In the genomic region with DNA sequence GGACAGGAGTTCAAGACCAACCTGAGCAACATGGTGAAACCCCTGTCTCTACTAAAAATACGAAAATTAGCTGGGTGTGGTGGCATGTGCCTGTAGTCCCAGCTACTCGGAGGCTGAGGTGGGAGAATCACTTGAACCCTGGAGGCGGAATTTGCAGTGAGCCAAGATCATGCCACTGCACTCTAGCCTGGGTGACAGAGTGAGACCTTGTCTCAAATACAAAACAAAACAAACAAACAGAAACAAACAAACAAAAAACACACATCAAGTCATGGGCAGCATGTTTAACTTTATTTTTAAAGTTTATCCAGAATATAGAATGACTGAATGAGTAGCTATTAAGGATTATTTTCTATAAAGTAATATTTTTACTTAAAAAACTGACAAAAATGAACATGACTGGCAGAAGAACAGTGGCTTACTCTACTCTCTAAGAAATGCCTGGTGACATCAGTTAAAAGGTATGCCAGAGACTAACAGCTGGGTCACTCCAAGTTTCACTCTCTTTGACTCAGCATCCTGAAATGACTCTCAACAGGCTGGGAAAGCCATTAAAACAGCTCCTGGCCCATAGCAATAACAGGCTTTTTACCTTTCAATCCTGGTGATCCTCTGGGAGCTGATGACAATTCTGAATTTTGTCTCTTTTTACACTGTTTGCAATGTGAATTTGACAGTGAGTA, we compare ENCODE assay signal across 1 cellular context.
A peak's percentile ranks its signal among the peaks of the same experiment; 100 is the strongest.
TF ChIP-seq lines count a peak whose summit lies in the region.

No MANE protein-coding gene starts in this region.

TF ChIP-seq in HepG2, 621 proteins besides CTCF, POLR2A, EP300 and RAD21 (continued from another document):
- TF ChIP-seq MAFF (IDR thresholded peaks at IDR 0.05; ENCODE audit: low read depth, low read length) (peak; percentile 63), ZNF562 (CRISPR knock-in tag; IDR thresholded peaks at IDR 0.05; ENCODE audit: borderline replicate concordance) (no peak), SALL2 (CRISPR knock-in tag; IDR thresholded peaks at IDR 0.05) (no peak), SMAD3 (CRISPR knock-in tag; IDR thresholded peaks at IDR 0.05) (no peak), NONO (IDR thresholded peaks at IDR 0.05) (no peak), NONO (CRISPR knock-in tag; conservative IDR thresholded peaks at IDR 0.05) (no peak), ARNT2 (CRISPR knock-in tag; IDR thresholded peaks at IDR 0.05; ENCODE audit: low read depth) (no peak), HOXA9 (CRISPR knock-in tag; IDR thresholded peaks at IDR 0.05; ENCODE audit: borderline replicate concordance) (no peak), ZNF549 (CRISPR knock-in tag; IDR thresholded peaks at IDR 0.05) (no peak), ZNF350 (CRISPR knock-in tag; IDR thresholded peaks at IDR 0.05; ENCODE audit: borderline replicate concordance, low read depth) (no peak), GLI4 (CRISPR knock-in tag; IDR thresholded peaks at IDR 0.05; ENCODE audit: borderline replicate concordance) (no peak)
